ENCODE assay signal across 24 cellular contexts in the genomic region with DNA sequence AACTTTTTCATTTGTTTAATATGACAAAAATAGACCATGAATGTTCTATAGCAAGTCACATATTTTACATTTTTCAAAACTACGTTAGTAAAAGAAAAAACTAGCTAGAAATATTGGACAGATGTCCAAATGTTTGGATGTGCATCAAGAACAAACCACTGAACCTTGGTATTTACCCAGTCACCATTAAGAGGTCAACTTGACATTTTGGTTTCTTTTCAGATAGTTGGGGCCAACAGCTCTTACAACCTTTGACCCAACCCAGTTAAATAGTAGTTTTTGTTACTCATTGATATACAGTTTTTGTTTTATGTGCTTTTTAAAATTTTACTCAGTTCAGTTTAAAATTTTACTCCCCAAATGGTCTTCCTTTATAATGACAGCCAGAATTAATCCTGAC.
"Had no signal": no experiment of that assay in that cellular context is flagged by ENCODE, and none has a peak within 500 bp of the region (broad histone marks: within the 10 kb centered on the region; RNA-seq: fewer than 3 reads in every experiment).

No MANE protein-coding gene starts in this region.

- H3K4me2 ChIP-seq: smooth muscle cell had no signal

- FAIRE-seq: pancreas had no signal

- H3K36me3 ChIP-seq: lower lobe of right lung, pancreas, prostate gland, sigmoid colon, tibial nerve, uterus had no signal

- ATAC-seq: left ventricle myocardium superior; lower lobe of right lung; naive thymus-derived CD8-positive, alpha-beta T cell; right cardiac atrium; stimulated activated memory B cell treated with anti-CD40 and anti-IgM and Interleukin-4, amounts not matched to agents 10 μg/mL and 1 μg/mL and 100 μg/mL, for 72 hours; stimulated activated naive CD8-positive, alpha-beta T cell treated with anti-CD3 and anti-CD28 coated beads, Interleukin-15, amount 100 ng/mL, for 72 hours had no signal

- H3K4me1 ChIP-seq: lower lobe of right lung, pancreas, prostate gland, sigmoid colon had no signal

- DNase-seq: hippocampal formation; left ventricle myocardium superior; lower lobe of right lung; mammary epithelial cell; mesenchymal stem cell; naive thymus-derived CD8-positive, alpha-beta T cell; nucleus accumbens; pancreas; posterior cingulate gyrus; retina; right cardiac atrium; sigmoid colon; stimulated activated CD4-positive, alpha-beta T cell treated with anti-CD3 and anti-CD28 coated beads, Interleukin-1b, Interleukin-23, amount 100 ng/mL, for 48 hours; stimulated activated CD4-positive, alpha-beta T cell treated with anti-CD3 and anti-CD28 coated beads, Interleukin-2, amount 100 ng/mL, for 48 hours; stimulated activated CD4-positive, alpha-beta T cell treated with anti-CD3 and anti-CD28 coated beads, Interleukin-4, amount 100 ng/mL, for 4 hours; stimulated activated CD8-positive, alpha-beta memory T cell treated with anti-CD3 and anti-CD28 coated beads, Interleukin-4, amount 100 ng/mL, for 48 hours; stimulated activated naive CD4-positive, alpha-beta T cell treated with Interleukin-2 at 50 U/mL for 16 hours; stimulated activated naive CD8-positive, alpha-beta T cell treated with anti-CD3 and anti-CD28 coated beads, Interleukin-15, amount 100 ng/mL, for 72 hours; substantia nigra; uterus had no signal

- H3K9me3 ChIP-seq: lower lobe of right lung, pancreas, prostate gland, sigmoid colon, tibial nerve, uterus had no signal

- H3K27ac ChIP-seq: lower lobe of right lung, pancreas, prostate gland, sigmoid colon, tibial nerve, uterus had no signal

- H3K4me3 ChIP-seq: lower lobe of right lung, pancreas, prostate gland, sigmoid colon, smooth muscle cell, tibial nerve, uterus had no signal

- H3K27me3 ChIP-seq: pancreas, sigmoid colon, tibial nerve, uterus had no signal
